In genomic region chr1:78408830-78409229, GRCh38 we compare ENCODE assay signal across 23 cellular contexts.
A peak's percentile ranks its signal among the peaks of the same experiment; 100 is the strongest.
DNase-seq lines count a peak whose midpoint lies in the region; ATAC-seq, FAIRE-seq and TF ChIP-seq lines count a peak whose summit lies in the region.
"Had no signal": no experiment of that assay in that cellular context is flagged by ENCODE, and none has a peak within 500 bp of the region (broad histone marks: within the 10 kb centered on the region; RNA-seq: fewer than 3 reads in every experiment).

No MANE protein-coding gene starts in this region.

- 6% methylated on average over 2 of the region's 2 CpGs for WGBS in HepG2 (ENCODE audit: low lambda C conversion rate)

- DNase-seq in EH (ENCODE audit: low read depth) (peak; percentile 20), HT1080 (ENCODE audit: low read depth) (peak; percentile 19), fibroblast of mammary gland (ENCODE audit: low read depth) (peak; percentile 88), skeletal muscle cell (ENCODE audit: low read depth) (peak; percentile 52), MM.1S (no peak), HepG2 (ENCODE audit: low spot score) (no peak)
- DNase-seq: activated CD4-positive, alpha-beta memory T cell treated with anti-CD3 and anti-CD28 coated beads for 36 hours; activated CD4-positive, CD25-positive, alpha-beta regulatory T cell; activated gamma-delta T cell treated with Interleukin-2 at 50 U/mL for 16 hours; adrenal gland; caudate nucleus; dermis blood vessel endothelial cell; kidney glomerular epithelial cell; mesendoderm; natural killer cell; NCI-H1092; NCI-H2081; NK-92 treated with Interleukin-12 subunit alpha and Interleukin-12 subunit beta, amount 100 ng/mL, for 24 hours; ovary; Peyer's patch; thyroid gland had no signal

- no peaks in the 10 kb centered on the region for H3F3A ChIP-seq in MM.1S (ENCODE audit: insufficient read depth, low read length)

- no peak for FAIRE-seq in HepG2 (lab: Jason Lieb, UNC)

- no peak for TF ChIP-seq CTCF in fibroblast of mammary gland (conservative IDR thresholded peaks at IDR 0.05; ENCODE audit: control insufficient read depth, insufficient read depth, low read depth, low read length)
- no peak for TF ChIP-seq CTCF in MM.1S (IDR thresholded peaks at IDR 0.05; ENCODE audit: low read length)
- TF ChIP-seq CTCF in HepG2 (CRISPR knock-in tag; IDR thresholded peaks at IDR 0.05), result no peak

- no peaks in the 10 kb centered on the region; the same call in 1 of the 2 replicates for H3K36me3 ChIP-seq in MM.1S (replicated peaks; ENCODE audit: insufficient read depth, low read length)
- H3K36me3 ChIP-seq in HepG2 (replicated peaks in 1 of 2; ENCODE audit: control insufficient read depth in 1 of 2, insufficient read depth in 2 of 2, low read length in 2 of 2), result no peaks in the 10 kb centered on the region
- H3K36me3 ChIP-seq: adrenal gland, ovary, Peyer's patch, thyroid gland had no signal

- CTCF ChIA-PET in HepG2 (lab: Yijun Ruan, JAX; ENCODE audit: low intra/inter-chr PET ratio, low total read pairs), result no interaction called here

- H4K20me1 ChIP-seq in MM.1S (ENCODE audit: insufficient read depth, low read length), result no peaks in the 10 kb centered on the region
- H4K20me1 ChIP-seq in HepG2 (ENCODE audit: insufficient read depth, low read length), result no peaks in the 10 kb centered on the region

- BruUV-seq in HepG2 (replicated peaks; lab: Mats Ljungman, UMichigan), result no TSS peak

- H3K79me2 ChIP-seq in MM.1S (ENCODE audit: low read length) (no peaks in the 10 kb centered on the region), HepG2 (ENCODE audit: insufficient read depth, low read length) (no peaks in the 10 kb centered on the region)

- H3K4me2 ChIP-seq in MM.1S (ENCODE audit: low read depth, low read length) (no peak overlapping the region), HepG2 (ENCODE audit: low read depth, low read length) (no peak overlapping the region)
- H3K4me2 ChIP-seq: KMS-11 had no signal

- no peak for ATAC-seq in HepG2
- ATAC-seq in GM19452 (IDR thresholded peaks at IDR 0.05; ENCODE audit: unreplicated experiment), result no peak
- ATAC-seq: natural killer cell had no signal

- TF ChIP-seq EP300 in HepG2 (IDR thresholded peaks at IDR 0.05; ENCODE audit: low read depth in 2 of 2, low read length in 2 of 2) (no peak), HepG2 (CRISPR knock-in tag; IDR thresholded peaks at IDR 0.05; ENCODE audit: borderline replicate concordance) (no peak)

- H2AFZ ChIP-seq in MM.1S (ENCODE audit: low read length) (no peak overlapping the region), HepG2 (ENCODE audit: low read length) (no peak overlapping the region)

- H3K4me1 ChIP-seq in MM.1S (ENCODE audit: low read length), result no peaks in the 10 kb centered on the region
- no peaks in the 10 kb centered on the region for H3K4me1 ChIP-seq in HepG2 (ENCODE audit: insufficient read depth, low read length)
- H3K4me1 ChIP-seq: adrenal gland, Peyer's patch, thyroid gland had no signal

- H3K9me2 ChIP-seq in MM.1S (replicated peaks; ENCODE audit: insufficient read depth, low read length), result no peaks in the 10 kb centered on the region

- no peak overlapping the region for H3K4me3 ChIP-seq in fibroblast of mammary gland (ENCODE audit: control insufficient read depth, low read depth, low read length)
- no peak overlapping the region for H3K4me3 ChIP-seq in skeletal muscle cell (ENCODE audit: low read depth, low read length)
- no peak overlapping the region for H3K4me3 ChIP-seq in MM.1S (ENCODE audit: low read length)
- no peak overlapping the region for H3K4me3 ChIP-seq in HepG2 (replicated peaks in 1 of 3; ENCODE audit: insufficient read depth in 1 of 3, low read depth in 2 of 3, low read length in 3 of 3)
- H3K4me3 ChIP-seq: adrenal gland, ovary, Peyer's patch, thyroid gland had no signal

- TF ChIP-seq POLR2A in HepG2 (IDR thresholded peaks at IDR 0.05; ENCODE audit: insufficient read depth in 1 of 2, low read depth in 2 of 2, low read length in 2 of 2), result no peak

- H3K9ac ChIP-seq in MM.1S (ENCODE audit: low read length) (no peak overlapping the region), HepG2 (ENCODE audit: insufficient read depth, low read depth, low read length) (no peak overlapping the region)
- H3K9ac ChIP-seq: KMS-11 had no signal

- POLR2A ChIA-PET in HepG2 (lab: Yijun Ruan, JAX), result no interaction called here

- H3K27me3 ChIP-seq in MM.1S (replicated peaks; ENCODE audit: insufficient read depth, low read length) (no peaks in the 10 kb centered on the region), HepG2 (ENCODE audit: control insufficient read depth in 1 of 2, insufficient read depth in 2 of 2, low read length in 2 of 2) (no peaks in the 10 kb centered on the region; a peak in 1 of 5 replicates)
- H3K27me3 ChIP-seq: adrenal gland, ovary, Peyer's patch, thyroid gland had no signal

- intact Hi-C loops in HepG2 (cut with micrococcal nuclease; ENCODE audit: unreplicated experiment), result no loop called here

- H3K27ac ChIP-seq in MM.1S (ENCODE audit: low read length) (no peak overlapping the region), HepG2 (ENCODE audit: extremely low read length, insufficient read depth, low read length) (no peak overlapping the region)
- H3K27ac ChIP-seq: adrenal gland, KMS-11, ovary, Peyer's patch, thyroid gland had no signal

- H3K9me3 ChIP-seq in MM.1S (replicated peaks; ENCODE audit: insufficient read depth, low read length), result no peaks in the 10 kb centered on the region
- peaks cover 25% of the 10 kb centered on the region; the same call in 1 of the 2 replicates for H3K9me3 ChIP-seq in HepG2 (ENCODE audit: low read length)
- H3K9me3 ChIP-seq: adrenal gland, ovary, Peyer's patch, thyroid gland had no signal

- in situ Hi-C loops in HepG2 (cut with HindIII; ENCODE audit: extremely low pct_ligation_motif_present, low pct_unique_long_range_greater_than_20kb), result no loop called here

- no peak for TF ChIP-seq RAD21 in HepG2 (CRISPR knock-in tag; IDR thresholded peaks at IDR 0.05)

TF ChIP-seq in HepG2, 621 proteins besides CTCF, POLR2A, EP300 and RAD21:
- TF ChIP-seq ZNF292 (CRISPR knock-in tag; IDR thresholded peaks at IDR 0.05; ENCODE audit: borderline replicate concordance, low read depth) (no peak), XBP1 (CRISPR knock-in tag; IDR thresholded peaks at IDR 0.05) (no peak), NPAS2 (CRISPR knock-in tag; IDR thresholded peaks at IDR 0.05; ENCODE audit: borderline replicate concordance) (no peak), HNRNPL (IDR thresholded peaks at IDR 0.05; ENCODE audit: low read depth, low read length) (no peak), PRPF4 (IDR thresholded peaks at IDR 0.05; ENCODE audit: low read depth, low read length, poor library complexity, severe bottlenecking) (no peak), MTA1 (CRISPR knock-in tag; IDR thresholded peaks at IDR 0.05; ENCODE audit: borderline replicate concordance) (no peak), ELF1 (CRISPR knock-in tag; IDR thresholded peaks at IDR 0.05) (no peak), NAIF1 (CRISPR knock-in tag; IDR thresholded peaks at IDR 0.05; ENCODE audit: borderline replicate concordance) (no peak), SNAPC5 (CRISPR knock-in tag; IDR thresholded peaks at IDR 0.05; ENCODE audit: borderline replicate concordance) (no peak), ZFAT (CRISPR knock-in tag; conservative IDR thresholded peaks at IDR 0.05) (no peak), AKAP8 (CRISPR knock-in tag; IDR thresholded peaks at IDR 0.05) (no peak), UBTF (CRISPR knock-in tag; IDR thresholded peaks at IDR 0.05) (no peak)

Comparison
In these comparisons a context has a peak if more than half of its experiments do, and no peak if none do; other contexts are left out.
1. DNase-seq: peak in EH (single experiment), HT1080 (single experiment), fibroblast of mammary gland (single experiment) and skeletal muscle cell (single experiment); none in MM.1S (single experiment) and HepG2 (single experiment).